17 cellular contexts compared by ENCODE assay signal in genomic region chr2:134256961-134257360, GRCh38. TPM values are rescaled to one million over a fixed set of nuclear protein-coding genes. Genes with fewer than 3 reads are reported as not detected.
DNase-seq lines count a peak whose midpoint lies in the region; ATAC-seq and TF ChIP-seq lines count a peak whose summit lies in the region.
"Had no signal": no experiment of that assay in that cellular context is flagged by ENCODE, and none has a peak within 500 bp of the region (broad histone marks: within the 10 kb centered on the region; RNA-seq: fewer than 3 reads in every experiment).

No MANE protein-coding gene starts in this region.

- H3K9me3 ChIP-seq in DND-41 (ENCODE audit: insufficient read depth, low read length, severe bottlenecking), result no peaks in the 10 kb centered on the region
- H3K9me3 ChIP-seq: SK-N-SH had no signal

- H3K36me3 Mint-ChIP-seq in activated T-cell treated with anti-CD3 and anti-CD28 coated beads, Interleukin-2, amount 50 U/mL, for 24 hours (ENCODE audit: low read depth), result peaks cover 46% of the 10 kb centered on the region
- peaks cover 26% of the 10 kb centered on the region for H3K36me3 Mint-ChIP-seq in activated T-cell treated with anti-CD3 and anti-CD28 coated beads, Interleukin-2, amount 50 U/mL, for 4 hours (ENCODE audit: insufficient read depth)
- peaks cover 30% of the 10 kb centered on the region for H3K36me3 Mint-ChIP-seq in T-cell
- H3K36me3 Mint-ChIP-seq in naive thymus-derived CD8-positive, alpha-beta T cell, result peaks cover 0 to 18% (median 16%) of the 10 kb centered on the region in 3 donors

- no peak overlapping the region for H3K9ac ChIP-seq in DND-41 (ENCODE audit: low read depth, low read length)
- H3K9ac ChIP-seq: SK-N-SH had no signal

- no peak overlapping the region for H3K4me3 ChIP-seq in DND-41 (ENCODE audit: low read depth in 1 of 2, low read length in 2 of 2)

- H3K27me3 Mint-ChIP-seq in activated T-cell treated with anti-CD3 and anti-CD28 coated beads, Interleukin-2, amount 50 U/mL, for 24 hours, result no peaks in the 10 kb centered on the region
- no peaks in the 10 kb centered on the region for H3K27me3 Mint-ChIP-seq in activated T-cell treated with anti-CD3 and anti-CD28 coated beads, Interleukin-2, amount 50 U/mL, for 4 hours (ENCODE audit: low read depth)
- H3K27me3 Mint-ChIP-seq in T-cell, result no peaks in the 10 kb centered on the region
- no peaks in the 10 kb centered on the region for H3K27me3 Mint-ChIP-seq in naive thymus-derived CD8-positive, alpha-beta T cell

- H3K27ac Mint-ChIP-seq in activated T-cell treated with anti-CD3 and anti-CD28 coated beads, Interleukin-2, amount 50 U/mL, for 24 hours, result peak overlapping the region; percentile 29
- peak overlapping the region; percentile 90 to 91 for H3K27ac Mint-ChIP-seq in T-cell
- H3K27ac Mint-ChIP-seq in naive thymus-derived CD8-positive, alpha-beta T cell, result peak overlapping the region in 8 of 10 donors; percentile 15 to 95 (median 66)
- H3K27ac Mint-ChIP-seq: H9 had no signal

- peak; percentile 22 for TF ChIP-seq CTCF in DND-41 (IDR thresholded peaks at IDR 0.05; ENCODE audit: borderline replicate concordance, extremely low read depth, low read length, poor library complexity, severe bottlenecking)

- peaks cover 23% of the 10 kb centered on the region for H3K36me3 ChIP-seq in DND-41 (ENCODE audit: insufficient read depth, low read length)

- ATAC-seq in activated T-cell treated with anti-CD3 and anti-CD28 coated beads, Interleukin-2, amount 50 U/mL, for 4 hours, result no peak
- ATAC-seq in DND-41 (ENCODE audit: insufficient read depth, low read depth) (no peak), T-cell (replicated peaks in 1 of 4) (no peak), HG02678 (IDR thresholded peaks at IDR 0.05; ENCODE audit: unreplicated experiment) (no peak)
- ATAC-seq in naive thymus-derived CD8-positive, alpha-beta T cell, result no peak
- ATAC-seq: Panc1, Right ventricle myocardium inferior had no signal

- peaks cover 42% of the 10 kb centered on the region for H3K79me2 ChIP-seq in DND-41 (ENCODE audit: insufficient read depth, low read length)

- H3K27me3 ChIP-seq in DND-41 (ENCODE audit: insufficient read depth, low read length, poor library complexity), result no peaks in the 10 kb centered on the region

- CTCF ChIA-PET in T-cell (lab: Charles Lee), result interaction anchor here in 1 of 2 donors (0.8 kb wide), 1 partner anchor 59 kb away, joined by 3 read pairs; no protein-coding TSS in a partner anchor

- peak overlapping the region; percentile 75 for H3K27ac ChIP-seq in DND-41 (ENCODE audit: low read length)

- DNase-seq in activated T-cell treated with anti-CD3 and anti-CD28 coated beads, Interleukin-2, amount 50 U/mL, for 24 hours, result no peak
- no peak for DNase-seq in activated T-cell treated with anti-CD3 and anti-CD28 coated beads, Interleukin-2, amount 50 U/mL, for 4 hours
- DNase-seq in DND-41, result no peak
- DNase-seq in T-cell, result no peak
- no peak for DNase-seq in naive thymus-derived CD8-positive, alpha-beta T cell
- no peak for DNase-seq in NCI-H1694 treated with DMSO at 0.1 percent for 48 hours (lab: John Stamatoyannopoulos, UW)
- no peak for DNase-seq in NCI-H446 treated with DMSO at 0.1 percent for 48 hours (lab: John Stamatoyannopoulos, UW)
- DNase-seq: DMS79 treated with DMSO at 0.1 percent for 48 hours, H9, MV-4-11, NCI-H1417 treated with DMSO at 0.1 percent for 48 hours, NCI-H2081, SK-N-SH had no signal

- H2AFZ ChIP-seq in DND-41 (ENCODE audit: low read depth, low read length), result no peak overlapping the region

- peaks cover 95% of the 10 kb centered on the region for H3K4me1 Mint-ChIP-seq in activated T-cell treated with anti-CD3 and anti-CD28 coated beads, Interleukin-2, amount 50 U/mL, for 24 hours (ENCODE audit: low read depth)
- H3K4me1 Mint-ChIP-seq in activated T-cell treated with anti-CD3 and anti-CD28 coated beads, Interleukin-2, amount 50 U/mL, for 4 hours (ENCODE audit: low read depth), result peaks cover 86% of the 10 kb centered on the region
- H3K4me1 Mint-ChIP-seq in T-cell, result peaks cover 94 to 96% (median 95%) of the 10 kb centered on the region in 3 donors
- H3K4me1 Mint-ChIP-seq in naive thymus-derived CD8-positive, alpha-beta T cell, result peaks cover 53 to 98% (median 87%) of the 10 kb centered on the region in 4 donors

- no peaks in the 10 kb centered on the region for H3K9me3 Mint-ChIP-seq in activated T-cell treated with anti-CD3 and anti-CD28 coated beads, Interleukin-2, amount 50 U/mL, for 24 hours
- H3K9me3 Mint-ChIP-seq in activated T-cell treated with anti-CD3 and anti-CD28 coated beads, Interleukin-2, amount 50 U/mL, for 4 hours, result no peaks in the 10 kb centered on the region
- H3K9me3 Mint-ChIP-seq in T-cell, result no peaks in the 10 kb centered on the region
- no peaks in the 10 kb centered on the region for H3K9me3 Mint-ChIP-seq in naive thymus-derived CD8-positive, alpha-beta T cell
- H3K9me3 Mint-ChIP-seq: CD14-positive monocyte, H9 had no signal

- H3K4me3 Mint-ChIP-seq in activated T-cell treated with anti-CD3 and anti-CD28 coated beads, Interleukin-2, amount 50 U/mL, for 24 hours, result no peak overlapping the region
- H3K4me3 Mint-ChIP-seq in activated T-cell treated with anti-CD3 and anti-CD28 coated beads, Interleukin-2, amount 50 U/mL, for 4 hours, result no peak overlapping the region
- peak overlapping the region in 1 of 3 donors; percentile 56 for H3K4me3 Mint-ChIP-seq in T-cell
- H3K4me3 Mint-ChIP-seq in naive thymus-derived CD8-positive, alpha-beta T cell, result peak overlapping the region in 8 of 10 donors; percentile 32 to 67 (median 46)
- H3K4me3 Mint-ChIP-seq: CD14-positive monocyte, H9 had no signal

- H3K4me2 ChIP-seq in DND-41 (ENCODE audit: insufficient read depth, low read length), result no peak overlapping the region
- H3K4me2 ChIP-seq: SK-N-SH had no signal

- H4K20me1 ChIP-seq in DND-41 (ENCODE audit: insufficient read depth, low read length), result peaks cover 29% of the 10 kb centered on the region

- H3K4me1 ChIP-seq in DND-41 (ENCODE audit: insufficient read depth, low read length), result peaks cover 42% of the 10 kb centered on the region

- POLR2A ChIA-PET in T-cell (lab: Charles Lee), result interaction anchor here in 1 of 2 donors (0.6 kb wide), 2 partner anchors 194 to 1484 kb away, joined by 4 to 5 read pairs; no protein-coding TSS in a partner anchor
- POLR2A ChIA-PET in naive thymus-derived CD8-positive, alpha-beta T cell (lab: Charles Lee), result interaction anchor here (1.5 to 2.0 kb wide), 3 partner anchors 14 to 138 kb away, joined by 4 to 9 read pairs (median 6); no protein-coding TSS in a partner anchor

RNA-seq across cellular contexts. Expression of gene MGAT5, which starts 3.1 kb away (rescaled TPM):
- total RNA-seq in activated T-cell treated with anti-CD3 and anti-CD28 coated beads, Interleukin-2, amount 50 U/mL, for 4 hours, result 10 to 100 TPM; 58.7 to 69.8 (median 68.4) TPM
- total RNA-seq in T-cell, result 10 to 100 TPM; 61.1 to 94.9 (median 81.8) TPM
- 10 to 100 TPM; 54.6 to 61.1 TPM for total RNA-seq in naive thymus-derived CD8-positive, alpha-beta T cell
- polyA plus RNA-seq in naive thymus-derived CD8-positive, alpha-beta T cell, result 1 to 10 TPM; 3.6 to 5.8 (median 5.6) TPM

Comparison
In these comparisons a context has a peak if more than half of its experiments do, and no peak if none do; other contexts are left out.
1. H3K27ac Mint-ChIP-seq: peak in every context shown above with its lines; median percentile 90 in T-cell; 66 in naive thymus-derived CD8-positive, alpha-beta T cell; 29 in activated T-cell treated with anti-CD3 and anti-CD28 coated beads, Interleukin-2, amount 50 U/mL, for 24 hours.
2. H3K4me3 Mint-ChIP-seq: peak in naive thymus-derived CD8-positive, alpha-beta T cell (8 of 10); none in activated T-cell treated with anti-CD3 and anti-CD28 coated beads, Interleukin-2, amount 50 U/mL, for 24 hours (single experiment) and activated T-cell treated with anti-CD3 and anti-CD28 coated beads, Interleukin-2, amount 50 U/mL, for 4 hours (single experiment).